ENCODE assay signal across 8 cellular contexts in the genomic region with DNA sequence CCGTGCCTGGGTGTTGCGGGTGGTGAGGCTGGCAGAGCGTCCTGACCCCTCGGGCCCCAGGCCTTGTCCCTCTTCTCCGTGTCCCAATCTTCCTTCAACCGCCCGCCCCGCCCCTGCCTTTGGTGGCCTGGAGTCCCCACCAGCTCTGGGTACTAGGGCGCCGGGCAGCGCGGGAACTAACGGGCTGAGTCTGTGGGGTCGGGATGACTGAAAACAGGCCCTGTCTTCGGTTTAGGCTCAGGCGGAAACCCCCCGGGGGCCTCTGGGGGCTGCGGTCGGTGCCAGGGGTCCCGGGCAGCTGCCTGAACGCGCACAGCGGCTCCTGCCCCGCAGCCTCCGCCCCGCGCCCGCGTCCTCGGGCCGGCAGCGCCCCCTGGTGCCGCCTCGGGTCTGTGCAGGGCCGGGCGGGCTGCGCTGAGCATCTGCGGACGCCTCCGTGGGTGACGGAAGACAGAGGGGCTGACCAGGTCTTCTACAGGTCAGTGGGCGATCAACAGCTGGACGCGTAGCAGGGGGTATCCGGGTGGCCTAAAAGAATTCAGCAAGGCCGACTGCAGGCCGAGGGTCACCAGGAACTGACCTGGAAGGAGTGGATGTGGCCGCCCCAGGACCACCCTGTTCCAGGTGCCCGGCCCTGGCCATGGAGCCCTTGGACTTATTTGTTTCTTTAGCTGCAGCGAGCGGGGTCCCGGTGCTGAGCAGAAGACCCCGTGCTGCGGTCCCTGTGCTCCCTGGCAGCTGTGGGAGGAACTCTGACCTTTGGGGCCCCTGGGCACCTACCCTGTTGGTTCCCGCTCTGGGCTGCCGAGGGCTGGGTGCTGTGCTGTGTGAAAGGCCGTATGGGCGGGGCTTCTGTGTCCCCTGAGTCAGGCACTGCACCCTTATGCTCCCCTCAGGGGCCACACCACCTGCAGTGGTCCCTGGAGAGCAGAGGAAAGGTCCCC.
DNase-seq lines count a peak whose midpoint lies in the region; ATAC-seq and TF ChIP-seq lines count a peak whose summit lies in the region.
"Not testable (repeated sequence)": the region's sequence is repeated elsewhere in the genome, so short reads cannot be mapped to it uniquely, and the experiment has no call there.

No MANE protein-coding gene starts in this region.

- peak overlapping the region; percentile 66 for H3K4me2 ChIP-seq in OCI-LY7 (ENCODE audit: low read length)

- TF ChIP-seq CTCF in GM12872 (IDR thresholded peaks at IDR 0.05; ENCODE audit: insufficient read depth, low read depth, low read length): peak; percentile 33
- peak; percentile 70 for TF ChIP-seq CTCF in OCI-LY7 (conservative IDR thresholded peaks at IDR 0.05; ENCODE audit: low read length)
- TF ChIP-seq CTCF in epithelial cell of esophagus (IDR thresholded peaks at IDR 0.05; ENCODE audit: insufficient read depth, low read depth, low read length, missing control alignments): peak; percentile 12
- TF ChIP-seq CTCF in testis (IDR thresholded peaks at IDR 0.05): peak; percentile 10 to 68 (median 60)

- H3K36me3 ChIP-seq in OCI-LY7 (ENCODE audit: insufficient read depth, low read length); testis (ENCODE audit: low read depth, missing control alignments): not testable (repeated sequence)

- WGBS in testis, 2 donors: 6 to 14% methylated on average over 13 to 37 of the region's 58 CpGs

- CTCF ChIA-PET in OCI-LY7 (lab: Charles Lee; ENCODE audit: unreplicated experiment): interaction anchor here (1.0 kb wide), 1 partner anchor 9 kb away, joined by 6 read pairs; no protein-coding TSS in a partner anchor

- not testable (repeated sequence) for H3K79me2 ChIP-seq in OCI-LY7 (ENCODE audit: insufficient read depth, low read depth, low read length)

- H2AFZ ChIP-seq in OCI-LY7 (ENCODE audit: low read length): not testable (repeated sequence)

- not testable (repeated sequence) for H3K9me3 ChIP-seq in OCI-LY7 (ENCODE audit: low read length); testis

- not testable (repeated sequence) for H3K36me3 Mint-ChIP-seq in activated T-cell treated with anti-CD3 and anti-CD28 coated beads, Interleukin-2, amount 50 U/mL, for 72 hours (ENCODE audit: insufficient read depth in 2 of 2); naive B cell

- peaks cover 54% of the 10 kb centered on the region for H3K27me3 Mint-ChIP-seq in activated T-cell treated with anti-CD3 and anti-CD28 coated beads, Interleukin-2, amount 50 U/mL, for 72 hours (ENCODE audit: low read depth)
- H3K27me3 Mint-ChIP-seq in naive B cell: peaks cover 12 to 57% (median 41%) of the 10 kb centered on the region in 3 donors

- H3K4me3 Mint-ChIP-seq in activated T-cell treated with anti-CD3 and anti-CD28 coated beads, Interleukin-2, amount 50 U/mL, for 72 hours: peak overlapping the region; percentile 41 to 70
- peak overlapping the region in 7 of 8 donors; percentile 39 to 84 (median 70) for H3K4me3 Mint-ChIP-seq in naive B cell

- peaks cover 15% of the 10 kb centered on the region for H3K4me1 Mint-ChIP-seq in activated T-cell treated with anti-CD3 and anti-CD28 coated beads, Interleukin-2, amount 50 U/mL, for 72 hours (ENCODE audit: low read depth)
- H3K4me1 Mint-ChIP-seq in naive B cell: peaks cover 11 to 23% (median 17%) of the 10 kb centered on the region in 3 donors

- not testable (repeated sequence) for H3K27me3 ChIP-seq in testis

- H3K9me2 ChIP-seq in OCI-LY7 (ENCODE audit: insufficient read depth, low read length): not testable (repeated sequence)

- peak overlapping the region; percentile 53 for H3K27ac ChIP-seq in OCI-LY7 (ENCODE audit: low read depth, low read length, poor library complexity, severe bottlenecking)
- H3K27ac ChIP-seq in testis: not testable (repeated sequence)

- peaks cover 32% of the 10 kb centered on the region for H3K4me1 ChIP-seq in OCI-LY7 (ENCODE audit: insufficient read depth, low read length, poor library complexity, severe bottlenecking)
- H3K4me1 ChIP-seq in testis: not testable (repeated sequence)

- POLR2A ChIA-PET in OCI-LY7 (lab: Charles Lee): interaction anchor here (0.6 to 0.8 kb wide), 2 partner anchors 135 to 305 kb away, joined by 3 read pairs; no protein-coding TSS in a partner anchor

- not testable (repeated sequence) for BruUV-seq in OCI-LY7 (replicated peaks; lab: Mats Ljungman, UMichigan)

- H3K9me3 Mint-ChIP-seq in activated T-cell treated with anti-CD3 and anti-CD28 coated beads, Interleukin-2, amount 50 U/mL, for 72 hours; naive B cell: not testable (repeated sequence)

- H3K4me3 ChIP-seq in OCI-LY7 (ENCODE audit: low read depth, low read length, poor library complexity, severe bottlenecking): peak overlapping the region; percentile 59
- H3K4me3 ChIP-seq in epithelial cell of esophagus (ENCODE audit: low read length): peak overlapping the region; percentile 27
- H3K4me3 ChIP-seq in testis: not testable (repeated sequence)

- DNase-seq in OCI-LY7 (ENCODE audit: low spot score) (peak; percentile 75), naive B cell (peak; percentile 45), testis (peak; percentile 43)
- peak; percentile 52 to 68 for DNase-seq in activated T-cell treated with anti-CD3 and anti-CD28 coated beads, Interleukin-2, amount 50 U/mL, for 72 hours
- DNase-seq in epithelial cell of esophagus (ENCODE audit: low read depth): not testable (repeated sequence)

- intact Hi-C loops in OCI-LY7 (cut with micrococcal nuclease; ENCODE audit: unreplicated experiment): not testable (repeated sequence)
- intact Hi-C loops in testis (cut with DNase I; ENCODE audit: low total_unique reads): loop anchor here (10.0 kb wide), 1 partner anchor 489 kb away; no protein-coding TSS in a partner anchor

- TF ChIP-seq POLR2A in testis (IDR thresholded peaks at IDR 0.05): not testable (repeated sequence)

- H3K27ac Mint-ChIP-seq in activated T-cell treated with anti-CD3 and anti-CD28 coated beads, Interleukin-2, amount 50 U/mL, for 72 hours: not testable (repeated sequence)
- H3K27ac Mint-ChIP-seq in naive B cell: peak overlapping the region in 4 of 6 donors; percentile 60 to 80 (median 62)

- not testable (repeated sequence) for H4K20me1 ChIP-seq in OCI-LY7 (ENCODE audit: insufficient read depth, low read length)

- ATAC-seq in GM21717 (IDR thresholded peaks at IDR 0.05; ENCODE audit: unreplicated experiment) (peak; percentile 80), HG03196 (IDR thresholded peaks at IDR 0.05; ENCODE audit: unreplicated experiment) (peak; percentile 80), naive B cell (ENCODE audit: low read depth in 2 of 2) (peak; percentile 78 to 83)
- ATAC-seq in activated T-cell treated with anti-CD3 and anti-CD28 coated beads, Interleukin-2, amount 50 U/mL, for 72 hours (replicated peaks in 1 of 2): peak; percentile 94

Comparison
In these comparisons a context has a peak if more than half of its experiments do, and no peak if none do; other contexts are left out.
1. CTCF ChIP-seq: peak in every context shown above with its lines; median percentile 70 in OCI-LY7; 60 in testis; 33 in GM12872; 12 in epithelial cell of esophagus.